Comparison of ENCODE assay signal across 1 cellular context in the genomic region with DNA sequence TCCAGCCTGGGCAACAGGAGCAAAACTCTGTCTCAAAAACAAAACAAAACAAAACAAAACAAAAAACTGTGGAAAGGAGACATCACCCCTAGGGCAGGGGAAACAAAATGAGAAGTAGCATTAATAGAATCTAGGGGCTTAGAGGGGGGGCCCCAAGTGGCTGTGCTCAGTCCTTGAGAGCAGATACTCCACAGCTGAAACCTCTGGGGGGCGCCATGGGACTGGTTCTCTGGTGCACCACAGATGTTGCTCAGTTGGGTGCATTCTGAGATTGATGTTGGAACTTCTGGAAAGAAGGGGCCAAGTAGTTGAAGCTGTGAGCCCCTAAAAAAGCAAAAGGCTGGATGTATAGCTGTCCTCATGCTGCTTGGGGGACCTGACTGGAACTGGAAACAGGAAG.
TF ChIP-seq lines count a peak whose summit lies in the region.

No MANE protein-coding gene starts in this region.

TF ChIP-seq in SK-N-SH, 30 proteins besides CTCF, POLR2A, EP300 and RAD21 (continued from another document):
- TF ChIP-seq RFX5 (IDR thresholded peaks at IDR 0.05; ENCODE audit: low read length) (no peak), NRF1 (IDR thresholded peaks at IDR 0.05; ENCODE audit: low read depth, low read length) (no peak), MXI1 (IDR thresholded peaks at IDR 0.05; ENCODE audit: low read depth, low read length) (no peak), TAF1 (IDR thresholded peaks at IDR 0.05; ENCODE audit: borderline replicate concordance, low read depth, low read length) (no peak), POLR2AphosphoS5 (IDR thresholded peaks at IDR 0.05; ENCODE audit: low read depth, low read length) (no peak), NFIC (IDR thresholded peaks at IDR 0.05; ENCODE audit: borderline replicate concordance) (no peak), FOXM1 (IDR thresholded peaks at IDR 0.05; ENCODE audit: low read depth) (no peak), MEF2A (IDR thresholded peaks at IDR 0.05; ENCODE audit: borderline replicate concordance, low read depth) (no peak)
- TF ChIP-seq, protein P1, sequence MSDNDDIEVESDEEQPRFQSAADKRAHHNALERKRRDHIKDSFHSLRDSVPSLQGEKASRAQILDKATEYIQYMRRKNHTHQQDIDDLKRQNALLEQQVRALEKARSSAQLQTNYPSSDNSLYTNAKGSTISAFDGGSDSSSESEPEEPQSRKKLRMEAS (IDR thresholded peaks at IDR 0.05; ENCODE audit: low read depth) = no peak
- TF ChIP-seq, protein P2, sequence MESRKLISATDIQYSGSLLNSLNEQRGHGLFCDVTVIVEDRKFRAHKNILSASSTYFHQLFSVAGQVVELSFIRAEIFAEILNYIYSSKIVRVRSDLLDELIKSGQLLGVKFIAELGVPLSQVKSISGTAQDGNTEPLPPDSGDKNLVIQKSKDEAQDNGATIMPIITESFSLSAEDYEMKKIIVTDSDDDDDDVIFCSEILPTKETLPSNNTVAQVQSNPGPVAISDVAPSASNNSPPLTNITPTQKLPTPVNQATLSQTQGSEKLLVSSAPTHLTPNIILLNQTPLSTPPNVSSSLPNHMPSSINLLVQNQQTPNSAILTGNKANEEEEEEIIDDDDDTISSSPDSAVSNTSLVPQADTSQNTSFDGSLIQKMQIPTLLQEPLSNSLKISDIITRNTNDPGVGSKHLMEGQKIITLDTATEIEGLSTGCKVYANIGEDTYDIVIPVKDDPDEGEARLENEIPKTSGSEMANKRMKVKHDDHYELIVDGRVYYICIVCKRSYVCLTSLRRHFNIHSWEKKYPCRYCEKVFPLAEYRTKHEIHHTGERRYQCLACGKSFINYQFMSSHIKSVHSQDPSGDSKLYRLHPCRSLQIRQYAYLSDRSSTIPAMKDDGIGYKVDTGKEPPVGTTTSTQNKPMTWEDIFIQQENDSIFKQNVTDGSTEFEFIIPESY (IDR thresholded peaks at IDR 0.05; ENCODE audit: borderline replicate concordance, low read depth) = no peak
- TF ChIP-seq, protein P3, sequence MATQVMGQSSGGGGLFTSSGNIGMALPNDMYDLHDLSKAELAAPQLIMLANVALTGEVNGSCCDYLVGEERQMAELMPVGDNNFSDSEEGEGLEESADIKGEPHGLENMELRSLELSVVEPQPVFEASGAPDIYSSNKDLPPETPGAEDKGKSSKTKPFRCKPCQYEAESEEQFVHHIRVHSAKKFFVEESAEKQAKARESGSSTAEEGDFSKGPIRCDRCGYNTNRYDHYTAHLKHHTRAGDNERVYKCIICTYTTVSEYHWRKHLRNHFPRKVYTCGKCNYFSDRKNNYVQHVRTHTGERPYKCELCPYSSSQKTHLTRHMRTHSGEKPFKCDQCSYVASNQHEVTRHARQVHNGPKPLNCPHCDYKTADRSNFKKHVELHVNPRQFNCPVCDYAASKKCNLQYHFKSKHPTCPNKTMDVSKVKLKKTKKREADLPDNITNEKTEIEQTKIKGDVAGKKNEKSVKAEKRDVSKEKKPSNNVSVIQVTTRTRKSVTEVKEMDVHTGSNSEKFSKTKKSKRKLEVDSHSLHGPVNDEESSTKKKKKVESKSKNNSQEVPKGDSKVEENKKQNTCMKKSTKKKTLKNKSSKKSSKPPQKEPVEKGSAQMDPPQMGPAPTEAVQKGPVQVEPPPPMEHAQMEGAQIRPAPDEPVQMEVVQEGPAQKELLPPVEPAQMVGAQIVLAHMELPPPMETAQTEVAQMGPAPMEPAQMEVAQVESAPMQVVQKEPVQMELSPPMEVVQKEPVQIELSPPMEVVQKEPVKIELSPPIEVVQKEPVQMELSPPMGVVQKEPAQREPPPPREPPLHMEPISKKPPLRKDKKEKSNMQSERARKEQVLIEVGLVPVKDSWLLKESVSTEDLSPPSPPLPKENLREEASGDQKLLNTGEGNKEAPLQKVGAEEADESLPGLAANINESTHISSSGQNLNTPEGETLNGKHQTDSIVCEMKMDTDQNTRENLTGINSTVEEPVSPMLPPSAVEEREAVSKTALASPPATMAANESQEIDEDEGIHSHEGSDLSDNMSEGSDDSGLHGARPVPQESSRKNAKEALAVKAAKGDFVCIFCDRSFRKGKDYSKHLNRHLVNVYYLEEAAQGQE (IDR thresholded peaks at IDR 0.05; ENCODE audit: low read depth, low read length) = no peak
